ENCODE assay signal across 16 cellular contexts in genomic region chr22:45398214-45398613, GRCh38. TPM values are rescaled to one million over a fixed set of nuclear protein-coding genes. Genes with fewer than 3 reads are reported as not detected.
A peak's percentile ranks its signal among the peaks of the same experiment; 100 is the strongest.
DNase-seq lines count a peak whose midpoint lies in the region.
"Had no signal": no experiment of that assay in that cellular context is flagged by ENCODE, and none has a peak within 500 bp of the region (broad histone marks: within the 10 kb centered on the region; RNA-seq: fewer than 3 reads in every experiment).

No MANE protein-coding gene starts in this region.

- no peak overlapping the region for H3K56ac ChIP-seq in mesendoderm (ENCODE audit: low read length)

- no peaks in the 10 kb centered on the region for H3K79me2 ChIP-seq in mesendoderm (ENCODE audit: control insufficient read depth, insufficient read depth, low read length)

- no peak overlapping the region for H3K18ac ChIP-seq in mesendoderm (ENCODE audit: low read length)

- no peaks in the 10 kb centered on the region for H3K27me3 ChIP-seq in mesendoderm (ENCODE audit: insufficient read depth, low read length, poor library complexity)
- H3K27me3 ChIP-seq: BLaER1 treated with 17β-estradiol and CSF1 and Interleukin-3, amounts not matched to agents 10 nM and 100 nM had no signal

- no peak overlapping the region for H2BK120ac ChIP-seq in mesendoderm (ENCODE audit: low read depth, low read length)

- no peak overlapping the region for H2BK5ac ChIP-seq in mesendoderm (ENCODE audit: low read length)

- H3K4me2 ChIP-seq in mesendoderm (ENCODE audit: low read length): no peak overlapping the region
- H3K4me2 ChIP-seq: BLaER1 treated with 17β-estradiol and CSF1 and Interleukin-3, amounts not matched to agents 10 nM and 100 nM had no signal

- no peaks in the 10 kb centered on the region for H3K79me1 ChIP-seq in mesendoderm (ENCODE audit: low read length)

- H4K5ac ChIP-seq in mesendoderm (ENCODE audit: low read length): no peak overlapping the region

- no peak overlapping the region for H4K8ac ChIP-seq in mesendoderm (ENCODE audit: low read depth, low read length)

- H3K4me3 ChIP-seq in mesendoderm (ENCODE audit: low read length): no peak overlapping the region
- H3K4me3 ChIP-seq: BLaER1 treated with 17β-estradiol and CSF1 and Interleukin-3, amounts not matched to agents 10 nM and 100 nM; GM12878; GM23248 had no signal

- no peak overlapping the region for H2BK15ac ChIP-seq in mesendoderm (replicated peaks; ENCODE audit: low read depth)

- no peak overlapping the region for H2AK5ac ChIP-seq in mesendoderm (ENCODE audit: low read length)

- H3K23ac ChIP-seq in mesendoderm (ENCODE audit: low read length): peak overlapping the region; percentile 45

- no peaks in the 10 kb centered on the region for H3K4me1 ChIP-seq in mesendoderm (ENCODE audit: control insufficient read depth, low read depth, low read length)
- H3K4me1 ChIP-seq: BLaER1 treated with 17β-estradiol and CSF1 and Interleukin-3, amounts not matched to agents 10 nM and 100 nM had no signal

- no CpG with 5 or more reads among the region's 13 CpGs for WGBS in mesendoderm (ENCODE audit: extremely low coverage, insufficient coverage, low lambda C conversion rate)

- peak; percentile 18 to 60 for DNase-seq in SHP77 (lab: John Stamatoyannopoulos, UW)
- no peak for DNase-seq in SHP77 treated with DMSO at 0.1 percent for 48 hours (lab: John Stamatoyannopoulos, UW)
- peak; percentile 30 for DNase-seq in RPMI8226
- DNase-seq in mesendoderm: no peak
- no peak for DNase-seq in NCI-H1092 (lab: John Stamatoyannopoulos, UW)
- DNase-seq in HuH-7 (ENCODE audit: low spot score): no peak
- DNase-seq in cortex of kidney (lab: John Stamatoyannopoulos, UW): no peak
- no peak for DNase-seq in activated naive CD4-positive, alpha-beta T cell treated with Interleukin-2 at 50 U/mL for 16 hours
- DNase-seq: 8988T, AML-193, DMS79, GM23248 had no signal

- H3K9ac ChIP-seq in mesendoderm (ENCODE audit: low read length): no peak overlapping the region
- H3K9ac ChIP-seq: BLaER1 treated with 17β-estradiol and CSF1 and Interleukin-3, amounts not matched to agents 10 nM and 100 nM; GM23248 had no signal

- H3K4ac ChIP-seq in mesendoderm (ENCODE audit: low read depth, low read length): no peak overlapping the region

- H3K27ac ChIP-seq in mesendoderm (ENCODE audit: low read depth, low read length): no peak overlapping the region
- H3K27ac ChIP-seq: BLaER1 treated with 17β-estradiol and CSF1 and Interleukin-3, amounts not matched to agents 10 nM and 100 nM; GM23248 had no signal

- no peaks in the 10 kb centered on the region for H3K36me3 ChIP-seq in mesendoderm (ENCODE audit: control insufficient read depth, insufficient read depth, low read length)
- H3K36me3 ChIP-seq: BLaER1 treated with 17β-estradiol and CSF1 and Interleukin-3, amounts not matched to agents 10 nM and 100 nM had no signal

RNA-seq across cellular contexts. Expression of gene SMC1B, which starts 15.2 kb away (rescaled TPM):
- 0.03 TPM for polyA plus RNA-seq in mesendoderm (2013, experiment 1 of 2)
- 0.06 TPM for polyA plus RNA-seq in mesendoderm (2013, experiment 2 of 2)
- polyA plus RNA-seq: CD4-positive, CD25-positive, alpha-beta regulatory T cell; GM12878; HepG2 had no signal

RNA-seq across cellular contexts. Expression of gene RIBC2, which starts 15.3 kb away (rescaled TPM):
- polyA plus RNA-seq in mesendoderm (2013, experiment 1 of 2): 0.94 TPM
- polyA plus RNA-seq in mesendoderm (2013, experiment 2 of 2): 1.1 TPM
- polyA plus RNA-seq: HepG2 had no signal

Comparison
In these comparisons a context has a peak if more than half of its experiments do, and no peak if none do; other contexts are left out.
1. DNase-seq: peak in SHP77 (2 of 2) and RPMI8226 (single experiment); none in SHP77 treated with DMSO at 0.1 percent for 48 hours (single experiment), mesendoderm (single experiment), NCI-H1092 (single experiment), HuH-7 (single experiment), cortex of kidney (single experiment) and activated naive CD4-positive, alpha-beta T cell treated with Interleukin-2 at 50 U/mL for 16 hours (single experiment).